ENCODE assay signal across 22 cellular contexts in the genomic region with DNA sequence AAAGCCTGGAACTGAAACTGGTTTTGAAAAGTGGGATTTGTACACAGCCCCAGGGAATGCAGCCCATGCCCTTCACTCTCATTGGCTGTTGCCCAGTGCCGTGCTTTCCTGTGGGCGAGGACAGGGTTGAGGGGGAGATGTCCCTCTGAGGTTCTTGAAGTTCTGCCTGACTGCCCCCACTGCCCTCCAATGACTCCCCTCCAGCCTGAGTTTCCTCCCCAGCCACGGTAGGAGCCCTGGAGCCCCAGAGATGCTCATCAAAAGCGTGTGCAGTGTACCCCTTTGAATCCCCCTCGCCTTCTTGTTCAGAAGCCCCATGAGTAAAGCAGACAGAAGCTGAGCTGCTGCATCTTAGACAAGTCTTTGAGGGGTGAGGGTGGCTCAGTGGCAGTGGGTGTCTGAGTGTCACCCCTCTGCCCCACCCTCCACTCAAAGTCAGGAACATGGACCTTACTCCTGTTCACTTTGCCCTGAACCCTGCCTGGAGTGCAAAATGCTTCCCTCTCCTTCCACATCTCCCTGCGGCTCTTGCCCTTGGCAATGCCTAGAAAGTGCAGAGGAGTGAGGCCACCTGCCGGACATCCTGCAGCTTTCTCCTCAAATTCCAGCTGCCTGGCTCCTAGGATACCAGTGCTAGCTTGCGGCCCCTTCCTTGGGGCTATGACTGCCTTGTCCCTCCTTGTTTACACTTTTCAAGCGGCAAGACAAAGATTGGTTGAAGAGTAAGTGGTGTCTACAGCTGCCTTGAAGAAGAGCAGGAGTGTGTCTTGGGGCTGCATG. TPM values are rescaled to one million over a fixed set of nuclear protein-coding genes. Genes with fewer than 3 reads are reported as not detected.
A peak's percentile ranks its signal among the peaks of the same experiment; 100 is the strongest.
DNase-seq lines count a peak whose midpoint lies in the region; ATAC-seq and TF ChIP-seq lines count a peak whose summit lies in the region.
"Had no signal": no experiment of that assay in that cellular context is flagged by ENCODE, and none has a peak within 500 bp of the region (broad histone marks: within the 10 kb centered on the region; RNA-seq: fewer than 3 reads in every experiment).

No MANE protein-coding gene starts in this region.

- no peak overlapping the region; a peak in 1 of 7 replicates for H3K27ac Mint-ChIP-seq in H9
- H3K27ac Mint-ChIP-seq in progenitor cell of endocrine pancreas: no peak overlapping the region
- H3K27ac Mint-ChIP-seq: naive B cell had no signal

- H2BK15ac ChIP-seq in H9 (ENCODE audit: low read depth, low read length): no peak overlapping the region

- H3K36me3 Mint-ChIP-seq in H9 (ENCODE audit: insufficient read depth in 1 of 3, low read depth in 3 of 3) (no peaks in the 10 kb centered on the region), progenitor cell of endocrine pancreas (ENCODE audit: insufficient read depth) (no peaks in the 10 kb centered on the region)

- H3K27me3 ChIP-seq in H9 (ENCODE audit: insufficient read depth, low read length) (no peaks in the 10 kb centered on the region), RWPE2 (ENCODE audit: insufficient read depth, poor library complexity, severe bottlenecking) (no peaks in the 10 kb centered on the region), Karpas-422 (ENCODE audit: low read length) (no peaks in the 10 kb centered on the region)
- H3K27me3 ChIP-seq: upper lobe of left lung had no signal

- no peak overlapping the region for H4K5ac ChIP-seq in H9 (ENCODE audit: insufficient read length, low read depth, low read length)

- H3K79me1 ChIP-seq in H9 (ENCODE audit: insufficient read depth, low read depth, low read length, poor library complexity, severe bottlenecking): no peaks in the 10 kb centered on the region

- H3K9ac ChIP-seq in H9 (ENCODE audit: extremely low read depth, insufficient read length, low read length): no peak overlapping the region
- H3K9ac ChIP-seq in Karpas-422 (ENCODE audit: low read length): no peak overlapping the region
- H3K9ac ChIP-seq: GM23248 had no signal

- H3K4me1 ChIP-seq in H9 (ENCODE audit: insufficient read depth, low read length): peaks cover 2% of the 10 kb centered on the region; the same call in 1 of the 2 replicates
- no peaks in the 10 kb centered on the region for H3K4me1 ChIP-seq in RWPE2 (ENCODE audit: insufficient read depth, poor library complexity, severe bottlenecking)
- H3K4me1 ChIP-seq in Karpas-422 (ENCODE audit: low read length): no peaks in the 10 kb centered on the region
- H3K4me1 ChIP-seq: heart right ventricle had no signal

- H4K20me1 ChIP-seq in H9 (ENCODE audit: control insufficient read depth, insufficient read depth, insufficient read length) (no peaks in the 10 kb centered on the region), Karpas-422 (ENCODE audit: insufficient read depth, low read depth, low read length) (no peaks in the 10 kb centered on the region)

- no peak overlapping the region for H2BK20ac ChIP-seq in H9 (ENCODE audit: low read depth, low read length, poor library complexity, severe bottlenecking)

- H3K18ac ChIP-seq in H9 (ENCODE audit: insufficient read length, low read depth, low read length): no peak overlapping the region

- H3K4me2 ChIP-seq in H9 (ENCODE audit: insufficient read depth, insufficient read length, low read length): no peak overlapping the region
- no peak overlapping the region for H3K4me2 ChIP-seq in Karpas-422 (ENCODE audit: low read depth, low read length, poor library complexity, severe bottlenecking)

- no peak overlapping the region for H3T11ph ChIP-seq in H9 (ENCODE audit: low read length)

- H3K56ac ChIP-seq in H9 (ENCODE audit: insufficient read length, low read depth, low read length): no peak overlapping the region

- peaks cover 15% of the 10 kb centered on the region for H3K27me3 Mint-ChIP-seq in H9 (ENCODE audit: low read depth)
- peaks cover 20% of the 10 kb centered on the region for H3K27me3 Mint-ChIP-seq in progenitor cell of endocrine pancreas

- no peak overlapping the region for H2AK5ac ChIP-seq in H9 (ENCODE audit: insufficient read length, low read length)

- no peak overlapping the region for H3K23ac ChIP-seq in H9 (ENCODE audit: insufficient read length, low read depth, low read length)

- no peaks in the 10 kb centered on the region for H3K36me3 ChIP-seq in RWPE2 (ENCODE audit: low read depth)
- no peaks in the 10 kb centered on the region for H3K36me3 ChIP-seq in Karpas-422 (ENCODE audit: insufficient read depth, low read length)
- H3K36me3 ChIP-seq: heart right ventricle, upper lobe of left lung had no signal

- no peak overlapping the region for H3K4me3 ChIP-seq in RWPE2 (ENCODE audit: severe bottlenecking)
- no peak overlapping the region for H3K4me3 ChIP-seq in fibroblast of villous mesenchyme (ENCODE audit: low read depth, low read length)
- no peak overlapping the region for H3K4me3 ChIP-seq in Karpas-422 (ENCODE audit: low read length)
- H3K4me3 ChIP-seq: GM23248, heart right ventricle, upper lobe of left lung had no signal

- H3K4ac ChIP-seq in H9 (ENCODE audit: low read depth, low read length): no peak overlapping the region

- no peak overlapping the region for H2BK5ac ChIP-seq in H9 (ENCODE audit: insufficient read length, low read length)

- H3K9me3 Mint-ChIP-seq in H9 (no peaks in the 10 kb centered on the region), progenitor cell of endocrine pancreas (ENCODE audit: low read depth) (no peaks in the 10 kb centered on the region)
- H3K9me3 Mint-ChIP-seq: stimulated activated naive CD8-positive, alpha-beta T cell treated with anti-CD3 and anti-CD28 coated beads, Interleukin-15, amount 100 ng/mL, for 72 hours had no signal

- H2BK120ac ChIP-seq in H9 (ENCODE audit: low read depth, low read length, poor library complexity, severe bottlenecking): no peak overlapping the region

- peak; percentile 72 for DNase-seq in H9
- peak; percentile 32 for DNase-seq in RWPE2 (ENCODE audit: low spot score)
- DNase-seq in fibroblast of villous mesenchyme (ENCODE audit: low read depth): no peak
- no peak for DNase-seq in progenitor cell of endocrine pancreas (ENCODE audit: low spot score, unreplicated experiment)
- no peak for DNase-seq in Karpas-422
- no peak for DNase-seq in stimulated activated CD4-positive, alpha-beta T cell treated with anti-CD3 and anti-CD28 coated beads, Interleukin-4, amount 100 ng/mL, for 24 hours
- no peak for DNase-seq in NCI-H69 (lab: John Stamatoyannopoulos, UW)
- DNase-seq: activated CD4-positive, alpha-beta T cell treated with anti-CD3 and anti-CD28 coated beads, Interleukin-2, amount 50 U/mL, for 1 hour; activated naive CD4-positive, alpha-beta T cell treated with Interleukin-2 at 50 U/mL for 16 hours; AML-193; anterior cingulate cortex; GM23248; heart right ventricle; Kasumi-1; mammary epithelial cell; naive B cell; NCI-H1436; NCI-H2227 treated with DMSO at 0.1 percent for 48 hours; stimulated activated CD4-positive, alpha-beta T cell treated with anti-CD3 and anti-CD28 coated beads, Interleukin-2, amount 100 ng/mL, for 24 hours; stimulated activated naive CD8-positive, alpha-beta T cell treated with anti-CD3 and anti-CD28 coated beads, Interleukin-15, amount 100 ng/mL, for 72 hours; upper lobe of left lung had no signal

- no peak overlapping the region for H4K8ac ChIP-seq in H9 (replicated peaks; ENCODE audit: insufficient read length, low read depth, low read length)

- H3K9me3 ChIP-seq in H9 (ENCODE audit: control insufficient read depth, low read depth, low read length) (no peaks in the 10 kb centered on the region), RWPE2 (ENCODE audit: severe bottlenecking) (no peaks in the 10 kb centered on the region), Karpas-422 (ENCODE audit: low read length) (no peaks in the 10 kb centered on the region)
- H3K9me3 ChIP-seq: heart right ventricle, upper lobe of left lung had no signal

- H3K4me3 Mint-ChIP-seq in H9 (no peak overlapping the region), progenitor cell of endocrine pancreas (ENCODE audit: low read depth) (no peak overlapping the region)
- H3K4me3 Mint-ChIP-seq: stimulated activated naive CD8-positive, alpha-beta T cell treated with anti-CD3 and anti-CD28 coated beads, Interleukin-15, amount 100 ng/mL, for 72 hours had no signal

- no CpG with 5 or more reads among the region's 9 CpGs for WGBS in H9 (ENCODE audit: extremely low coverage, insufficient read length, low lambda C conversion rate)

- no peak overlapping the region for H4K91ac ChIP-seq in H9 (ENCODE audit: insufficient read length, low read depth, low read length)

- H3K14ac ChIP-seq in H9 (ENCODE audit: insufficient read depth, low read length): no peak overlapping the region

- TF ChIP-seq CTCF in H9 (conservative IDR thresholded peaks at IDR 0.05) (peak; percentile 53), RWPE2 (IDR thresholded peaks at IDR 0.05; ENCODE audit: poor library complexity, severe bottlenecking) (peak; percentile 12), fibroblast of villous mesenchyme (IDR thresholded peaks at IDR 0.05; ENCODE audit: insufficient read depth, low read depth, low read length) (peak; percentile 3), progenitor cell of endocrine pancreas (IDR thresholded peaks at IDR 0.05; ENCODE audit: unreplicated experiment) (peak; percentile 53)

- H2BK12ac ChIP-seq in H9 (ENCODE audit: insufficient read length, low read depth, low read length): no peak overlapping the region

- H3K4me1 Mint-ChIP-seq in H9: peaks cover 47 to 48% of the 10 kb centered on the region in 2 experiments
- peaks cover 23% of the 10 kb centered on the region for H3K4me1 Mint-ChIP-seq in progenitor cell of endocrine pancreas (ENCODE audit: low read depth)
- H3K4me1 Mint-ChIP-seq: naive B cell had no signal

- no peak overlapping the region for H2AFZ ChIP-seq in H9 (ENCODE audit: low read length)
- no peak overlapping the region for H2AFZ ChIP-seq in Karpas-422 (ENCODE audit: low read length)
- H2AFZ ChIP-seq: GM23248 had no signal

- H3K23me2 ChIP-seq in H9 (ENCODE audit: insufficient read length, low read depth, low read length, poor library complexity, severe bottlenecking): no peaks in the 10 kb centered on the region

- H3K79me2 ChIP-seq in H9 (ENCODE audit: insufficient read depth, low read length) (no peaks in the 10 kb centered on the region), Karpas-422 (ENCODE audit: low read length) (no peaks in the 10 kb centered on the region)

- ATAC-seq in RWPE2 (ENCODE audit: low read depth) (no peak), GM18909 (IDR thresholded peaks at IDR 0.05; ENCODE audit: poor library complexity, unreplicated experiment) (no peak)
- ATAC-seq: heart right ventricle; stimulated activated naive CD8-positive, alpha-beta T cell treated with anti-CD3 and anti-CD28 coated beads, Interleukin-15, amount 100 ng/mL, for 72 hours had no signal

- H3K9me2 ChIP-seq in Karpas-422 (replicated peaks; ENCODE audit: insufficient read depth, low read length): no peaks in the 10 kb centered on the region

- H3K27ac ChIP-seq in H9 (ENCODE audit: insufficient read length, low read depth, low read length) (no peak overlapping the region), RWPE2 (ENCODE audit: poor library complexity, severe bottlenecking) (no peak overlapping the region), Karpas-422 (ENCODE audit: low read length) (no peak overlapping the region)
- H3K27ac ChIP-seq: GM23248, heart right ventricle, upper lobe of left lung had no signal

RNA-seq across cellular contexts. Expression of gene FAM241B, which starts 19.9 kb away (rescaled TPM):
- 13.7 and 14.7 TPM in 2 replicates for total RNA-seq in H9 (2021)
- total RNA-seq in fibroblast of villous mesenchyme: not detected in 2 replicates
- 42.4 and 44.2 TPM in 2 replicates for total RNA-seq in progenitor cell of endocrine pancreas
- total RNA-seq in Karpas-422 (2014; rRNA removed; shearing (Covaris generic); ENCODE audit: low replicate concordance): not detected in 2 replicates
- total RNA-seq: GM23248 had no signal

Comparison
In these comparisons a context has a peak if more than half of its experiments do, and no peak if none do; other contexts are left out.
1. DNase-seq: peak in H9 (single experiment) and RWPE2 (single experiment); none in fibroblast of villous mesenchyme (single experiment), progenitor cell of endocrine pancreas (single experiment), Karpas-422 (single experiment), stimulated activated CD4-positive, alpha-beta T cell treated with anti-CD3 and anti-CD28 coated beads, Interleukin-4, amount 100 ng/mL, for 24 hours (single experiment) and NCI-H69 (single experiment).
2. CTCF ChIP-seq: peak in every context shown above with its lines; median percentile 53 in H9; 53 in progenitor cell of endocrine pancreas; 12 in RWPE2; 3 in fibroblast of villous mesenchyme.
3. RNA of gene FAM241B, which starts 19.9 kb away (total RNA-seq): 42.4 to 44.2 TPM in progenitor cell of endocrine pancreas and 13.7 to 14.7 TPM in H9; not detected in fibroblast of villous mesenchyme and not detected in Karpas-422; every median in the first group is over 10 times any median in the second.